In the genomic region with DNA sequence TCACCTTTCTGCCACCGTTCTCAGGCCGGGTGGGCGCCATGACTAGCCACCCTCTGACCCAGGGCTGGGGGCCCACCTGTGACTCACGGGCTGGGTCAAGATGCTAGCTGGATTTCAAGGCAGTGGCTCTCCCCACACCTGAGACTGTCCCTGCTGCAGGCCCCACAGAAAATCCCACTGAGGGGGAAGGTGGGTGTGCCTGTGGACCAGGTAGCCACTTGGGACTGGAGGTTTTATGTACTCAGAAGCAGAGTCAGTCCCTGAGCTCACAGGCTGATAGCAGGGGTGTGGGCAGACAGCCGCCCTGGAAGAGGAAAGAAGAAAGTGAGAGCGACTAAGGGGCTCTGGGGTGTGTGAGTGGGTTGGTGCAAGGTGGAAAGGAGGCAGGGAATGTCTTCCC, we compare ENCODE assay signal across 1 cellular context.
TF ChIP-seq lines count a peak whose summit lies in the region.

No MANE protein-coding gene starts in this region.

TF ChIP-seq in HepG2, 621 proteins besides CTCF, POLR2A, EP300 and RAD21:
- TF ChIP-seq KAT7 (CRISPR knock-in tag; IDR thresholded peaks at IDR 0.05; ENCODE audit: borderline replicate concordance), result no peak
- TF ChIP-seq NFIB (CRISPR knock-in tag; IDR thresholded peaks at IDR 0.05; ENCODE audit: borderline replicate concordance), result 0 out of 2 replicates have a peak, but pooled peaks have one; percentile 23
- TF ChIP-seq, protein P1, sequence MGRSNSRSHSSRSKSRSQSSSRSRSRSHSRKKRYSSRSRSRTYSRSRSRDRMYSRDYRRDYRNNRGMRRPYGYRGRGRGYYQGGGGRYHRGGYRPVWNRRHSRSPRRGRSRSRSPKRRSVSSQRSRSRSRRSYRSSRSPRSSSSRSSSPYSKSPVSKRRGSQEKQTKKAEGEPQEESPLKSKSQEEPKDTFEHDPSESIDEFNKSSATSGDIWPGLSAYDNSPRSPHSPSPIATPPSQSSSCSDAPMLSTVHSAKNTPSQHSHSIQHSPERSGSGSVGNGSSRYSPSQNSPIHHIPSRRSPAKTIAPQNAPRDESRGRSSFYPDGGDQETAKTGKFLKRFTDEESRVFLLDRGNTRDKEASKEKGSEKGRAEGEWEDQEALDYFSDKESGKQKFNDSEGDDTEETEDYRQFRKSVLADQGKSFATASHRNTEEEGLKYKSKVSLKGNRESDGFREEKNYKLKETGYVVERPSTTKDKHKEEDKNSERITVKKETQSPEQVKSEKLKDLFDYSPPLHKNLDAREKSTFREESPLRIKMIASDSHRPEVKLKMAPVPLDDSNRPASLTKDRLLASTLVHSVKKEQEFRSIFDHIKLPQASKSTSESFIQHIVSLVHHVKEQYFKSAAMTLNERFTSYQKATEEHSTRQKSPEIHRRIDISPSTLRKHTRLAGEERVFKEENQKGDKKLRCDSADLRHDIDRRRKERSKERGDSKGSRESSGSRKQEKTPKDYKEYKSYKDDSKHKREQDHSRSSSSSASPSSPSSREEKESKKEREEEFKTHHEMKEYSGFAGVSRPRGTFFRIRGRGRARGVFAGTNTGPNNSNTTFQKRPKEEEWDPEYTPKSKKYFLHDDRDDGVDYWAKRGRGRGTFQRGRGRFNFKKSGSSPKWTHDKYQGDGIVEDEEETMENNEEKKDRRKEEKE (IDR thresholded peaks at IDR 0.05), result no peak
- TF ChIP-seq, protein P2, sequence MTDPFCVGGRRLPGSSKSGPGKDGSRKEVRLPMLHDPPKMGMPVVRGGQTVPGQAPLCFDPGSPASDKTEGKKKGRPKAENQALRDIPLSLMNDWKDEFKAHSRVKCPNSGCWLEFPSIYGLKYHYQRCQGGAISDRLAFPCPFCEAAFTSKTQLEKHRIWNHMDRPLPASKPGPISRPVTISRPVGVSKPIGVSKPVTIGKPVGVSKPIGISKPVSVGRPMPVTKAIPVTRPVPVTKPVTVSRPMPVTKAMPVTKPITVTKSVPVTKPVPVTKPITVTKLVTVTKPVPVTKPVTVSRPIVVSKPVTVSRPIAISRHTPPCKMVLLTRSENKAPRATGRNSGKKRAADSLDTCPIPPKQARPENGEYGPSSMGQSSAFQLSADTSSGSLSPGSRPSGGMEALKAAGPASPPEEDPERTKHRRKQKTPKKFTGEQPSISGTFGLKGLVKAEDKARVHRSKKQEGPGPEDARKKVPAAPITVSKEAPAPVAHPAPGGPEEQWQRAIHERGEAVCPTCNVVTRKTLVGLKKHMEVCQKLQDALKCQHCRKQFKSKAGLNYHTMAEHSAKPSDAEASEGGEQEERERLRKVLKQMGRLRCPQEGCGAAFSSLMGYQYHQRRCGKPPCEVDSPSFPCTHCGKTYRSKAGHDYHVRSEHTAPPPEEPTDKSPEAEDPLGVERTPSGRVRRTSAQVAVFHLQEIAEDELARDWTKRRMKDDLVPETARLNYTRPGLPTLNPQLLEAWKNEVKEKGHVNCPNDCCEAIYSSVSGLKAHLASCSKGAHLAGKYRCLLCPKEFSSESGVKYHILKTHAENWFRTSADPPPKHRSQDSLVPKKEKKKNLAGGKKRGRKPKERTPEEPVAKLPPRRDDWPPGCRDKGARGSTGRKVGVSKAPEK (CRISPR knock-in tag; IDR thresholded peaks at IDR 0.05; ENCODE audit: borderline replicate concordance), result no peak
- TF ChIP-seq ZSCAN25 (CRISPR knock-in tag; IDR thresholded peaks at IDR 0.05), result 0 out of 2 replicates have a peak, but pooled peaks have one; percentile 42
- TF ChIP-seq ZFP1 (CRISPR knock-in tag; IDR thresholded peaks at IDR 0.05), result no peak
- no peak for TF ChIP-seq PHF8 (CRISPR knock-in tag; IDR thresholded peaks at IDR 0.05)
- TF ChIP-seq SRY (CRISPR knock-in tag; IDR thresholded peaks at IDR 0.05), result 0 out of 2 replicates have a peak, but pooled peaks have one; percentile 34
